In genomic region chr7:99197498-99197897, GRCh38 we compare ENCODE assay signal across 1 cellular context.
TF ChIP-seq lines count a peak whose summit lies in the region.

No MANE protein-coding gene starts in this region.

TF ChIP-seq in K562, 482 proteins besides CTCF, POLR2A, EP300 and RAD21:
- TF ChIP-seq ZEB2 (IDR thresholded peaks at IDR 0.05) = peak; percentile 30; the same call in 1 of the 2 replicates
- TF ChIP-seq, protein P1, sequence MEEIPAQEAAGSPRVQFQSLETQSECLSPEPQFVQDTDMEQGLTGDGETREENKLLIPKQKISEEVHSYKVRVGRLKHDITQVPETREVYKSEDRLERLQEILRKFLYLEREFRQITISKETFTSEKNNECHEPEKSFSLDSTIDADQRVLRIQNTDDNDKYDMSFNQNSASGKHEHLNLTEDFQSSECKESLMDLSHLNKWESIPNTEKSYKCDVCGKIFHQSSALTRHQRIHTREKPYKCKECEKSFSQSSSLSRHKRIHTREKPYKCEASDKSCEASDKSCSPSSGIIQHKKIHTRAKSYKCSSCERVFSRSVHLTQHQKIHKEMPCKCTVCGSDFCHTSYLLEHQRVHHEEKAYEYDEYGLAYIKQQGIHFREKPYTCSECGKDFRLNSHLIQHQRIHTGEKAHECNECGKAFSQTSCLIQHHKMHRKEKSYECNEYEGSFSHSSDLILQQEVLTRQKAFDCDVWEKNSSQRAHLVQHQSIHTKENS (CRISPR knock-in tag; IDR thresholded peaks at IDR 0.05) = no peak
- TF ChIP-seq, protein P2, sequence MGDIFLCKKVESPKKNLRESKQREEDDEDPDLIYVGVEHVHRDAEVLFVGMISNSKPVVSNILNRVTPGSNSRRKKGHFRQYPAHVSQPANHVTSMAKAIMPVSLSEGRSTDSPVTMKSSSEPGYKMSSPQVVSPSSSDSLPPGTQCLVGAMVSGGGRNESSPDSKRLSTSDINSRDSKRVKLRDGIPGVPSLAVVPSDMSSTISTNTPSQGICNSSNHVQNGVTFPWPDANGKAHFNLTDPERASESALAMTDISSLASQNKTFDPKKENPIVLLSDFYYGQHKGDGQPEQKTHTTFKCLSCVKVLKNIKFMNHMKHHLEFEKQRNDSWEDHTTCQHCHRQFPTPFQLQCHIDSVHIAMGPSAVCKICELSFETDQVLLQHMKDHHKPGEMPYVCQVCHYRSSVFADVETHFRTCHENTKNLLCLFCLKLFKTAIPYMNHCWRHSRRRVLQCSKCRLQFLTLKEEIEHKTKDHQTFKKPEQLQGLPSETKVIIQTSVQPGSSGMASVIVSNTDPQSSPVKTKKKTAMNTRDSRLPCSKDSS (IDR thresholded peaks at IDR 0.05; ENCODE audit: low read depth, partially characterized antibody) = peak; percentile 38
- peak; percentile 89 for TF ChIP-seq ZNF280B (CRISPR knock-in tag; IDR thresholded peaks at IDR 0.05)
- TF ChIP-seq RUNX1 (IDR thresholded peaks at IDR 0.05; ENCODE audit: low read depth) = no peak
- no peak for TF ChIP-seq GABPB1 (CRISPR knock-in tag; IDR thresholded peaks at IDR 0.05)
- TF ChIP-seq NFIX (CRISPR knock-in tag; IDR thresholded peaks at IDR 0.05; ENCODE audit: low read depth) = no peak
- TF ChIP-seq E2F3 (CRISPR knock-in tag; IDR thresholded peaks at IDR 0.05) = no peak
- no peak for TF ChIP-seq NFRKB (IDR thresholded peaks at IDR 0.05; ENCODE audit: low read depth)
- TF ChIP-seq CBX5 (IDR thresholded peaks at IDR 0.05; ENCODE audit: borderline replicate concordance, low read depth) = 0 out of 2 replicates have a peak, but pooled peaks have one; percentile 62
- 0 out of 2 replicates have a peak, but pooled peaks have one; percentile 32 for TF ChIP-seq JUN (IDR thresholded peaks at IDR 0.05; ENCODE audit: borderline replicate concordance, low read depth, low read length)
- no peak for TF ChIP-seq JUN (CRISPR knock-in tag; IDR thresholded peaks at IDR 0.05; ENCODE audit: borderline replicate concordance)
- TF ChIP-seq TRIM28 (IDR thresholded peaks at IDR 0.05) = 0 out of 2 replicates have a peak, but pooled peaks have one; percentile 66
- TF ChIP-seq NCOA6 (IDR thresholded peaks at IDR 0.05) = no peak
- TF ChIP-seq CBX3 (IDR thresholded peaks at IDR 0.05; ENCODE audit: borderline replicate concordance in 1 of 2, low read length in 2 of 2) = peak in 1 of 2 experiments; percentile 76; a peak in 2 of 3 replicates
TF ChIP-seq in K562: peak in this region for 7.
